In the genomic region with DNA sequence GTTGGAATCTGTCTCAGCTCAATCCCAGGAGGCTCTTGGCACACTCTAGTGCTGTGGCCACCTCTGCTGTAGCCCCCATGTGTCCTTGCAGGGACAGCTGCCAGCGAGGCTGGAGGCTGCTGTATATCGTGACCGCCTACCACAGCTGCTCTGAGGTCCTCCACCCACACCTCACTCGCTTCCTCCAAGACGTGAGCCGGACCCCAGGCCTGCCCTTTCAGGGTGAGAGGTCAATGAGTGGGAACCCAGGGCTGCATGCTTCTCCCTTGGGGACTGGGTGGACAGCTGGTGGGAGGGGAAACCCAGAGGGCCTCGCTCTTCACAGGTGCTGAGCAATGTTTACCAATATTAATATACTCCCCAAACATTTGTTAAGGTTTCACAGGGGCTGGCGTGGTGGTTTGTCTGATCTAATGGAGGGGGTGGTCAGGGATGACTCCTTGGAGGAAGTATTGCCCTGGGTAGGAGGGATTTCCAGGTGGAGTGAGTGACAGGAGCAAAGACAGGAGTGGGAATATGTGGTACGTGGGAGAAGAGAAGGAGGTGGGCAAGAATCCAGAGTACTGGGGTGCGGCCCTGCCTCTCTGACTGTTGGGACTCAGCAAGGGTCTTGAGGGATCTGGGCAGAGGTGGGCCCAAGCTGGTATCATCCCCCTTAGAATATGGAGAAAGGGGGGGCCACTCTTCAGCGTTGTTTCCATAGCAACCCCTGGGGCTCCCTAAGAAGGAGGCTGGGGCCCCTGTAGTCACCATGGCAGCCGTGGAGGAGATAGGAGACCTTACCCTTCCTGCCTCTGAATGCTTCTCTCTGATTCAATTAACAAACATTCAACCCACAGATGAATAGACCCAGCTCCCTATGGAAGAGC, we compare ENCODE assay signal across 14 cellular contexts. TPM values are rescaled to one million over a fixed set of nuclear protein-coding genes. Genes with fewer than 3 reads are reported as not detected.
A peak's percentile ranks its signal among the peaks of the same experiment; 100 is the strongest.
DNase-seq lines count a peak whose midpoint lies in the region; ATAC-seq lines count a peak whose summit lies in the region.
"Had no signal": no experiment of that assay in that cellular context is flagged by ENCODE, and none has a peak within 500 bp of the region (broad histone marks: within the 10 kb centered on the region; RNA-seq: fewer than 3 reads in every experiment).

No MANE protein-coding gene starts in this region.

- peak; percentile 58 for DNase-seq in LHCN-M2 (ENCODE audit: low read depth)
- no peak for DNase-seq in stimulated activated naive B cell treated with anti-CD40 and anti-IgM and Interleukin-4, amounts not matched to agents 10 μg/mL and 1 μg/mL and 100 μg/mL, for 72 hours
- DNase-seq in epidermal melanocyte (ENCODE audit: insufficient read length, low spot score) = no peak
- no peak for DNase-seq in activated CD4-positive, alpha-beta memory T cell treated with anti-CD3 and anti-CD28 coated beads for 36 hours
- DNase-seq in HCEC 1CT = no peak
- DNase-seq: activated CD4-positive, CD25-positive, alpha-beta regulatory T cell; activated T-cell treated with anti-CD3 and anti-CD28 coated beads, Interleukin-2, amount 50 U/mL, for 4 hours; effector CD8-positive, alpha-beta T cell; Karpas-422; NCI-H187; sigmoid colon had no signal

- CTCF ChIA-PET in activated CD4-positive, alpha-beta memory T cell treated with anti-CD3 and anti-CD28 coated beads for 36 hours (lab: Charles Lee) = interaction anchor here (0.5 to 1.6 kb wide), 2 partner anchors 20 to 71 kb away, joined by 3 to 5 read pairs; no protein-coding TSS in a partner anchor

- intact Hi-C loops in activated CD4-positive, alpha-beta memory T cell treated with anti-CD3 and anti-CD28 coated beads for 36 hours (cut with micrococcal nuclease) = no loop called here

- peak; percentile 43 for ATAC-seq in GM18873 (IDR thresholded peaks at IDR 0.05; ENCODE audit: low FRiP score, unreplicated experiment)
- peak; percentile 44 for ATAC-seq in HG02588 (IDR thresholded peaks at IDR 0.05; ENCODE audit: unreplicated experiment)
- peak; percentile 36 to 45 for ATAC-seq in stimulated activated naive B cell treated with anti-CD40 and anti-IgM and Interleukin-4, amounts not matched to agents 10 μg/mL and 1 μg/mL and 100 μg/mL, for 72 hours (replicated peaks)
- ATAC-seq: activated T-cell treated with anti-CD3 and anti-CD28 coated beads, Interleukin-2, amount 50 U/mL, for 4 hours; gastroesophageal sphincter had no signal

- H3K27ac Mint-ChIP-seq in stimulated activated naive B cell treated with anti-CD40 and anti-IgM and Interleukin-4, amounts not matched to agents 10 μg/mL and 1 μg/mL and 100 μg/mL, for 72 hours = no peak overlapping the region
- no peak overlapping the region for H3K27ac Mint-ChIP-seq in activated CD4-positive, alpha-beta memory T cell treated with anti-CD3 and anti-CD28 coated beads for 36 hours

- no peaks in the 10 kb centered on the region for H3K27me3 Mint-ChIP-seq in stimulated activated naive B cell treated with anti-CD40 and anti-IgM and Interleukin-4, amounts not matched to agents 10 μg/mL and 1 μg/mL and 100 μg/mL, for 72 hours
- no peaks in the 10 kb centered on the region for H3K27me3 Mint-ChIP-seq in activated CD4-positive, alpha-beta memory T cell treated with anti-CD3 and anti-CD28 coated beads for 36 hours

- H3K9me3 Mint-ChIP-seq in stimulated activated naive B cell treated with anti-CD40 and anti-IgM and Interleukin-4, amounts not matched to agents 10 μg/mL and 1 μg/mL and 100 μg/mL, for 72 hours = no peaks in the 10 kb centered on the region
- H3K9me3 Mint-ChIP-seq in activated CD4-positive, alpha-beta memory T cell treated with anti-CD3 and anti-CD28 coated beads for 36 hours = no peaks in the 10 kb centered on the region
- H3K9me3 Mint-ChIP-seq: activated T-cell treated with anti-CD3 and anti-CD28 coated beads, Interleukin-2, amount 50 U/mL, for 4 hours had no signal

- H3K4me3 Mint-ChIP-seq in stimulated activated naive B cell treated with anti-CD40 and anti-IgM and Interleukin-4, amounts not matched to agents 10 μg/mL and 1 μg/mL and 100 μg/mL, for 72 hours = peak overlapping the region; percentile 26 to 44
- H3K4me3 Mint-ChIP-seq in activated CD4-positive, alpha-beta memory T cell treated with anti-CD3 and anti-CD28 coated beads for 36 hours = no peak overlapping the region

- H3K4me1 Mint-ChIP-seq in stimulated activated naive B cell treated with anti-CD40 and anti-IgM and Interleukin-4, amounts not matched to agents 10 μg/mL and 1 μg/mL and 100 μg/mL, for 72 hours = peaks cover 23 to 32% of the 10 kb centered on the region in 2 donors
- H3K4me1 Mint-ChIP-seq in activated CD4-positive, alpha-beta memory T cell treated with anti-CD3 and anti-CD28 coated beads for 36 hours (ENCODE audit: low read depth) = peaks cover 8% of the 10 kb centered on the region

- POLR2A ChIA-PET in activated CD4-positive, alpha-beta memory T cell treated with anti-CD3 and anti-CD28 coated beads for 36 hours (lab: Charles Lee) = interaction anchor here (2.9 kb wide), 1 partner anchor 21 kb away, joined by 7 read pairs; the partner anchor contains the start of gene ALKBH5

- no peaks in the 10 kb centered on the region for H3K36me3 Mint-ChIP-seq in stimulated activated naive B cell treated with anti-CD40 and anti-IgM and Interleukin-4, amounts not matched to agents 10 μg/mL and 1 μg/mL and 100 μg/mL, for 72 hours
- H3K36me3 Mint-ChIP-seq in activated CD4-positive, alpha-beta memory T cell treated with anti-CD3 and anti-CD28 coated beads for 36 hours = no peaks in the 10 kb centered on the region

RNA-seq across cellular contexts. Expression of gene ALKBH5, which starts 22.2 kb away (rescaled TPM):
- total RNA-seq in LHCN-M2 (2014; rRNA removed) = 115 and 123 TPM in 2 replicates
- polyA plus RNA-seq in LHCN-M2 (2012) = 60.0 TPM
- total RNA-seq in activated CD4-positive, alpha-beta memory T cell treated with anti-CD3 and anti-CD28 coated beads for 36 hours = 100 to 1,000 TPM; 122 to 127 TPM

RNA-seq across cellular contexts. Expression of gene MYO15A, which starts 52.9 kb away (rescaled TPM):
- total RNA-seq in LHCN-M2 (2014; rRNA removed) = not detected in 2 replicates
- polyA plus RNA-seq in LHCN-M2 (2012) = 0.01 TPM
- total RNA-seq in activated CD4-positive, alpha-beta memory T cell treated with anti-CD3 and anti-CD28 coated beads for 36 hours = 1 to 10 TPM in 1 of 2 experiments, under 1 TPM in 1; 0.78 to 1.3 TPM
